In the genomic region with DNA sequence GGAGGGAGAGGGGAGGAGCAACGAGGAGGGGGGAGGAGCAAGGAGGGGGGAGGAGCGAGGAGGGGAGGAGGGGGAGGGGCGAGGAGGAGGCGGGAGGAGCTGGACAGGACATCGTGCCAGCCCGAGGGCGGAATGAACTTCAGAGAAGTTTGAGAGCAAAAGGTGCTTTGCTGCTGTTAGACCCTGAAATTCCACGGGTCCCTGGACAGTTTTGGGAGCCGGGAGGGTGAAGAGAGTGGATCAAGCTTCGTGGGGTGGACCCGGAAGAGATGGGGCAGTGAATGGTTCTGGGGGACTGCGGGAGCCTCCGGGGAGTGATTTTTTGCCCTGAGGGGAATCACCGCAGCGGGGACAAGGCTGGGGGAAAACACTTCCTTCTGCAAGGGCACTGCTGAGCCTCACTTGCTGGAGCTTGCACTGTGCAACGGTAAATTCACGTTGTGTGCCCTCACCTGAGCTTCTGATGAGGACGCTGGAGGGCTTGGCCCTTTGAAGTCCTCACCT, we compare ENCODE assay signal across 8 cellular contexts. TPM values are rescaled to one million over a fixed set of nuclear protein-coding genes. Genes with fewer than 3 reads are reported as not detected.
DNase-seq lines count a peak whose midpoint lies in the region; ATAC-seq, FAIRE-seq and TF ChIP-seq lines count a peak whose summit lies in the region.

No MANE protein-coding gene starts in this region.

- WGBS in pancreas, 2 donors = 61 to 67% methylated on average over 14 to 17 of the region's 18 CpGs

- peak in 3 of 4 donors; percentile 23 to 51 (median 51) for ATAC-seq in pancreas
- ATAC-seq in GM18502 (IDR thresholded peaks at IDR 0.05; ENCODE audit: poor library complexity, unreplicated experiment) = no peak

- H3K27me3 ChIP-seq in colonic mucosa = no peaks in the 10 kb centered on the region
- H3K27me3 ChIP-seq in pancreas = no peaks in the 10 kb centered on the region

- DNase-seq in SKM-1 treated with dmso at 0.1 percent for 144 hours (lab: John Stamatoyannopoulos, UW; ENCODE audit: unreplicated experiment) (peak; percentile 45), colonic mucosa (peak; percentile 56), pancreas (peak in 1 of 6 donors; percentile 51), NCI-H1092 (lab: John Stamatoyannopoulos, UW) (no peak), midbrain (lab: John Stamatoyannopoulos, UW) (no peak), HCEC 1CT (no peak)

- H3K9ac ChIP-seq in colonic mucosa (ENCODE audit: low read depth in 2 of 2, low read length in 2 of 2) = peak overlapping the region; percentile 64 to 81

- H3K9me3 ChIP-seq in colonic mucosa (no peaks in the 10 kb centered on the region), pancreas (no peaks in the 10 kb centered on the region)

- TF ChIP-seq POLR2A in GM19099 (IDR thresholded peaks at IDR 0.05; ENCODE audit: extremely low read depth, insufficient read length, low read depth) = peak; percentile 50

- H3K4me1 ChIP-seq in colonic mucosa = no peaks in the 10 kb centered on the region
- no peaks in the 10 kb centered on the region for H3K4me1 ChIP-seq in pancreas

- no peaks in the 10 kb centered on the region for H3K36me3 ChIP-seq in colonic mucosa
- H3K36me3 ChIP-seq in pancreas = no peaks in the 10 kb centered on the region

- no peak for FAIRE-seq in pancreas (lab: Jason Lieb, UNC)

- intact Hi-C loops in colonic mucosa (cut with DNase I) = no loop called here
- intact Hi-C loops in pancreas (cut with DNase I) = no loop called here

- TF ChIP-seq CTCF in colonic mucosa (IDR thresholded peaks at IDR 0.05) (no peak), pancreas (IDR thresholded peaks at IDR 0.05) (no peak)

- peak overlapping the region; percentile 15 for H3K4me3 ChIP-seq in colonic mucosa
- H3K4me3 ChIP-seq in pancreas = peak overlapping the region in 1 of 4 donors; percentile 12

- H3K27ac ChIP-seq in colonic mucosa (peak overlapping the region; percentile 76), pancreas (peak overlapping the region in 2 of 4 donors; percentile 43 to 56)

RNA-seq across cellular contexts. Expression of a gene that starts 10.7 kb away (rescaled TPM):
- total RNA-seq in colonic mucosa = under 1 TPM; 0.17 to 0.72 TPM
- under 1 TPM in 4 of 6 donors, not detected in 2; 0.19 to 0.23 (median 0.20) TPM for total RNA-seq in pancreas
- polyA plus RNA-seq in pancreas = under 1 TPM; 0.05 to 0.08 TPM

RNA-seq across cellular contexts. Expression of a gene that starts 21.4 kb away (rescaled TPM):
- total RNA-seq in colonic mucosa = 10 to 100 TPM; 10.6 to 12.9 TPM
- 100 to 1,000 TPM in 4 of 6 donors, 10 to 100 TPM in 1, 1 to 10 TPM in 1; 8.9 to 534 (median 198) TPM for total RNA-seq in pancreas
- 1,000 to 10,000 TPM; 1,516 to 4,700 TPM for polyA plus RNA-seq in pancreas

RNA-seq across cellular contexts. Expression of a gene that starts 30.8 kb away (rescaled TPM):
- total RNA-seq in colonic mucosa (100 to 1,000 TPM in 1 of 2 donors, 10 to 100 TPM in 1; 99.0 to 145 TPM), pancreas (10 to 100 TPM; 35.5 to 48.3 (median 41.9) TPM)
- polyA plus RNA-seq in pancreas = 100 to 1,000 TPM in 1 of 2 donors, 10 to 100 TPM in 1; 97.5 to 118 TPM

RNA-seq across cellular contexts. Expression of a gene that starts 31.4 kb away (rescaled TPM):
- total RNA-seq in colonic mucosa = 10 to 100 TPM; 15.1 to 16.9 TPM
- total RNA-seq in pancreas = 10 to 100 TPM in 4 of 6 donors, 1 to 10 TPM in 2; 7.7 to 13.2 (median 10.9) TPM
- polyA plus RNA-seq in pancreas = 10 to 100 TPM; 21.4 to 25.1 TPM

RNA-seq across cellular contexts. Expression of a gene that starts 31.8 kb away (rescaled TPM):
- total RNA-seq in colonic mucosa (not detected), pancreas (not detected)
- polyA plus RNA-seq in pancreas = 1 to 10 TPM in 1 of 2 donors, under 1 TPM in 1; 0.56 to 1.2 TPM

Comparison
In these comparisons a context has a peak if more than half of its experiments do, and no peak if none do; other contexts are left out.
1. DNase-seq: peak in SKM-1 treated with dmso at 0.1 percent for 144 hours (single experiment) and colonic mucosa (single experiment); none in NCI-H1092 (single experiment), midbrain (single experiment) and HCEC 1CT (single experiment).